2 cellular contexts compared by ENCODE assay signal in the genomic region with DNA sequence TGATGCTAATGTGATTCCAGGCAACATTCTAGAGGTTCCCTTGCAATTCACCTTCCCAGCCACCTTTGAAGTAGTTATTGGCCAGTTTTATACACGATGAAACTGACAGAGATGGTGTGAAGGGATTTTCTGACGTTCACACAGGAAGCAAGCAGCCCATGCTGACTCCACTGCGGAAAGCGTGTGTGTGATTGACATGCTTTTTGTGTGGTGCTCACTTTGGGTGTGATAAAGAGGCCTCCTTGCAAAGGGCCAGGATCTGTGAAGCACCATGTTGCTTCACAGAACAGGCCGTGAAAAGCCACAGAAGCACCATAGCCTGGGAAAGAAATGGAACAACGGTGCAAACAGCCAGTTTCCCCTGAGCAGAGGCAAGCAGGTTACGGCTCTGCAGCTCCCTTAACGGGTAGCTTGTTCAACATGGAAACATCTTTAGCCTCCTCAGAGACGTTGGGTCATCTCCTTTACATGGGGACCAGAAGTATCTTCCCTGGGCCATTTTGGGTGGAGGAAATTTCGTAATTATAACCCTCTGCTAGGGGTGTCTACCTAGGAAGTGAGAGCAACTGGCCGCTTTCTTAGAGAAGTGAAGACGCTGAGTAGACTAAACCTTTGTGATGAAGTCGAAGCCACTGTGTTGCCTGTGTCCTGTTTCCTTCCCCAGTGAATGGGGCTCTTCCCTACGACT.
TF ChIP-seq lines count a peak whose summit lies in the region.

No MANE protein-coding gene starts in this region.

TF ChIP-seq in GM23338, 12 proteins besides CTCF, POLR2A, EP300 and RAD21:
- TF ChIP-seq, protein P1, sequence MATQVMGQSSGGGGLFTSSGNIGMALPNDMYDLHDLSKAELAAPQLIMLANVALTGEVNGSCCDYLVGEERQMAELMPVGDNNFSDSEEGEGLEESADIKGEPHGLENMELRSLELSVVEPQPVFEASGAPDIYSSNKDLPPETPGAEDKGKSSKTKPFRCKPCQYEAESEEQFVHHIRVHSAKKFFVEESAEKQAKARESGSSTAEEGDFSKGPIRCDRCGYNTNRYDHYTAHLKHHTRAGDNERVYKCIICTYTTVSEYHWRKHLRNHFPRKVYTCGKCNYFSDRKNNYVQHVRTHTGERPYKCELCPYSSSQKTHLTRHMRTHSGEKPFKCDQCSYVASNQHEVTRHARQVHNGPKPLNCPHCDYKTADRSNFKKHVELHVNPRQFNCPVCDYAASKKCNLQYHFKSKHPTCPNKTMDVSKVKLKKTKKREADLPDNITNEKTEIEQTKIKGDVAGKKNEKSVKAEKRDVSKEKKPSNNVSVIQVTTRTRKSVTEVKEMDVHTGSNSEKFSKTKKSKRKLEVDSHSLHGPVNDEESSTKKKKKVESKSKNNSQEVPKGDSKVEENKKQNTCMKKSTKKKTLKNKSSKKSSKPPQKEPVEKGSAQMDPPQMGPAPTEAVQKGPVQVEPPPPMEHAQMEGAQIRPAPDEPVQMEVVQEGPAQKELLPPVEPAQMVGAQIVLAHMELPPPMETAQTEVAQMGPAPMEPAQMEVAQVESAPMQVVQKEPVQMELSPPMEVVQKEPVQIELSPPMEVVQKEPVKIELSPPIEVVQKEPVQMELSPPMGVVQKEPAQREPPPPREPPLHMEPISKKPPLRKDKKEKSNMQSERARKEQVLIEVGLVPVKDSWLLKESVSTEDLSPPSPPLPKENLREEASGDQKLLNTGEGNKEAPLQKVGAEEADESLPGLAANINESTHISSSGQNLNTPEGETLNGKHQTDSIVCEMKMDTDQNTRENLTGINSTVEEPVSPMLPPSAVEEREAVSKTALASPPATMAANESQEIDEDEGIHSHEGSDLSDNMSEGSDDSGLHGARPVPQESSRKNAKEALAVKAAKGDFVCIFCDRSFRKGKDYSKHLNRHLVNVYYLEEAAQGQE (IDR thresholded peaks at IDR 0.05; ENCODE audit: unreplicated experiment) = no peak
- TF ChIP-seq EZH2phosphoT487 (IDR thresholded peaks at IDR 0.05; ENCODE audit: unreplicated experiment) (no peak), EZH2 (IDR thresholded peaks at IDR 0.05; ENCODE audit: low read depth, unreplicated experiment) (no peak), JUNB (IDR thresholded peaks at IDR 0.05; ENCODE audit: unreplicated experiment) (no peak), ZNF331 (CRISPR knock-in tag; IDR thresholded peaks at IDR 0.05; ENCODE audit: low read depth) (no peak), POLR2AphosphoS5 (IDR thresholded peaks at IDR 0.05; ENCODE audit: low read depth) (no peak), NANOG (IDR thresholded peaks at IDR 0.05; ENCODE audit: borderline replicate concordance) (no peak)
- TF ChIP-seq, protein P2, sequence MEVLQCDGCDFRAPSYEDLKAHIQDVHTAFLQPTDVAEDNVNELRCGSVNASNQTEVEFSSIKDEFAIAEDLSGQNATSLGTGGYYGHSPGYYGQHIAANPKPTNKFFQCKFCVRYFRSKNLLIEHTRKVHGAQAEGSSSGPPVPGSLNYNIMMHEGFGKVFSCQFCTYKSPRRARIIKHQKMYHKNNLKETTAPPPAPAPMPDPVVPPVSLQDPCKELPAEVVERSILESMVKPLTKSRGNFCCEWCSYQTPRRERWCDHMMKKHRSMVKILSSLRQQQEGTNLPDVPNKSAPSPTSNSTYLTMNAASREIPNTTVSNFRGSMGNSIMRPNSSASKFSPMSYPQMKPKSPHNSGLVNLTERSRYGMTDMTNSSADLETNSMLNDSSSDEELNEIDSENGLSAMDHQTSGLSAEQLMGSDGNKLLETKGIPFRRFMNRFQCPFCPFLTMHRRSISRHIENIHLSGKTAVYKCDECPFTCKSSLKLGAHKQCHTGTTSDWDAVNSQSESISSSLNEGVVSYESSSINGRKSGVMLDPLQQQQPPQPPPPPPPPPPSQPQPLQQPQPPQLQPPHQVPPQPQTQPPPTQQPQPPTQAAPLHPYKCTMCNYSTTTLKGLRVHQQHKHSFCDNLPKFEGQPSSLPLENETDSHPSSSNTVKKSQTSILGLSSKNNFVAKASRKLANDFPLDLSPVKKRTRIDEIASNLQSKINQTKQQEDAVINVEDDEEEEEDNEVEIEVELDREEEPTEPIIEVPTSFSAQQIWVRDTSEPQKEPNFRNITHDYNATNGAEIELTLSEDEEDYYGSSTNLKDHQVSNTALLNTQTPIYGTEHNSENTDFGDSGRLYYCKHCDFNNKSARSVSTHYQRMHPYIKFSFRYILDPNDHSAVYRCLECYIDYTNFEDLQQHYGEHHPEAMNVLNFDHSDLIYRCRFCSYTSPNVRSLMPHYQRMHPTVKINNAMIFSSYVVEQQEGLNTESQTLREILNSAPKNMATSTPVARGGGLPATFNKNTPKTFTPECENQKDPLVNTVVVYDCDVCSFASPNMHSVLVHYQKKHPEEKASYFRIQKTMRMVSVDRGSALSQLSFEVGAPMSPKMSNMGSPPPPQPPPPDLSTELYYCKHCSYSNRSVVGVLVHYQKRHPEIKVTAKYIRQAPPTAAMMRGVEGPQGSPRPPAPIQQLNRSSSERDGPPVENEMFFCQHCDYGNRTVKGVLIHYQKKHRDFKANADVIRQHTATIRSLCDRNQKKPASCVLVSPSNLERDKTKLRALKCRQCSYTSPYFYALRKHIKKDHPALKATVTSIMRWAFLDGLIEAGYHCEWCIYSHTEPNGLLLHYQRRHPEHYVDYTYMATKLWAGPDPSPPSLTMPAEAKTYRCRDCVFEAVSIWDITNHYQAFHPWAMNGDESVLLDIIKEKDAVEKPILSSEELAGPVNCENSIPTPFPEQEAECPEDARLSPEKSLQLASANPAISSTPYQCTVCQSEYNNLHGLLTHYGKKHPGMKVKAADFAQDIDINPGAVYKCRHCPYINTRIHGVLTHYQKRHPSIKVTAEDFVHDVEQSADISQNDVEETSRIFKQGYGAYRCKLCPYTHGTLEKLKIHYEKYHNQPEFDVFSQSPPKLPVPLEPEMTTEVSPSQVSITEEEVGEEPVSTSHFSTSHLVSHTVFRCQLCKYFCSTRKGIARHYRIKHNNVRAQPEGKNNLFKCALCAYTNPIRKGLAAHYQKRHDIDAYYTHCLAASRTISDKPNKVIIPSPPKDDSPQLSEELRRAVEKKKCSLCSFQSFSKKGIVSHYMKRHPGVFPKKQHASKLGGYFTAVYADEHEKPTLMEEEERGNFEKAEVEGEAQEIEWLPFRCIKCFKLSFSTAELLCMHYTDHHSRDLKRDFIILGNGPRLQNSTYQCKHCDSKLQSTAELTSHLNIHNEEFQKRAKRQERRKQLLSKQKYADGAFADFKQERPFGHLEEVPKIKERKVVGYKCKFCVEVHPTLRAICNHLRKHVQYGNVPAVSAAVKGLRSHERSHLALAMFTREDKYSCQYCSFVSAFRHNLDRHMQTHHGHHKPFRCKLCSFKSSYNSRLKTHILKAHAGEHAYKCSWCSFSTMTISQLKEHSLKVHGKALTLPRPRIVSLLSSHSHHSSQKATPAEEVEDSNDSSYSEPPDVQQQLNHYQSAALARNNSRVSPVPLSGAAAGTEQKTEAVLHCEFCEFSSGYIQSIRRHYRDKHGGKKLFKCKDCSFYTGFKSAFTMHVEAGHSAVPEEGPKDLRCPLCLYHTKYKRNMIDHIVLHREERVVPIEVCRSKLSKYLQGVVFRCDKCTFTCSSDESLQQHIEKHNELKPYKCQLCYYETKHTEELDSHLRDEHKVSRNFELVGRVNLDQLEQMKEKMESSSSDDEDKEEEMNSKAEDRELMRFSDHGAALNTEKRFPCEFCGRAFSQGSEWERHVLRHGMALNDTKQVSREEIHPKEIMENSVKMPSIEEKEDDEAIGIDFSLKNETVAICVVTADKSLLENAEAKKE (CRISPR knock-in tag; IDR thresholded peaks at IDR 0.05) = no peak

TF ChIP-seq in WTC11, 78 proteins besides CTCF, POLR2A, EP300 and RAD21 (continued from another document):
- TF ChIP-seq, protein P3, sequence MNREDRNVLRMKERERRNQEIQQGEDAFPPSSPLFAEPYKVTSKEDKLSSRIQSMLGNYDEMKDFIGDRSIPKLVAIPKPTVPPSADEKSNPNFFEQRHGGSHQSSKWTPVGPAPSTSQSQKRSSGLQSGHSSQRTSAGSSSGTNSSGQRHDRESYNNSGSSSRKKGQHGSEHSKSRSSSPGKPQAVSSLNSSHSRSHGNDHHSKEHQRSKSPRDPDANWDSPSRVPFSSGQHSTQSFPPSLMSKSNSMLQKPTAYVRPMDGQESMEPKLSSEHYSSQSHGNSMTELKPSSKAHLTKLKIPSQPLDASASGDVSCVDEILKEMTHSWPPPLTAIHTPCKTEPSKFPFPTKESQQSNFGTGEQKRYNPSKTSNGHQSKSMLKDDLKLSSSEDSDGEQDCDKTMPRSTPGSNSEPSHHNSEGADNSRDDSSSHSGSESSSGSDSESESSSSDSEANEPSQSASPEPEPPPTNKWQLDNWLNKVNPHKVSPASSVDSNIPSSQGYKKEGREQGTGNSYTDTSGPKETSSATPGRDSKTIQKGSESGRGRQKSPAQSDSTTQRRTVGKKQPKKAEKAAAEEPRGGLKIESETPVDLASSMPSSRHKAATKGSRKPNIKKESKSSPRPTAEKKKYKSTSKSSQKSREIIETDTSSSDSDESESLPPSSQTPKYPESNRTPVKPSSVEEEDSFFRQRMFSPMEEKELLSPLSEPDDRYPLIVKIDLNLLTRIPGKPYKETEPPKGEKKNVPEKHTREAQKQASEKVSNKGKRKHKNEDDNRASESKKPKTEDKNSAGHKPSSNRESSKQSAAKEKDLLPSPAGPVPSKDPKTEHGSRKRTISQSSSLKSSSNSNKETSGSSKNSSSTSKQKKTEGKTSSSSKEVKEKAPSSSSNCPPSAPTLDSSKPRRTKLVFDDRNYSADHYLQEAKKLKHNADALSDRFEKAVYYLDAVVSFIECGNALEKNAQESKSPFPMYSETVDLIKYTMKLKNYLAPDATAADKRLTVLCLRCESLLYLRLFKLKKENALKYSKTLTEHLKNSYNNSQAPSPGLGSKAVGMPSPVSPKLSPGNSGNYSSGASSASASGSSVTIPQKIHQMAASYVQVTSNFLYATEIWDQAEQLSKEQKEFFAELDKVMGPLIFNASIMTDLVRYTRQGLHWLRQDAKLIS (CRISPR knock-in tag; IDR thresholded peaks at IDR 0.05; ENCODE audit: borderline replicate concordance) = no peak
- TF ChIP-seq, protein P4, sequence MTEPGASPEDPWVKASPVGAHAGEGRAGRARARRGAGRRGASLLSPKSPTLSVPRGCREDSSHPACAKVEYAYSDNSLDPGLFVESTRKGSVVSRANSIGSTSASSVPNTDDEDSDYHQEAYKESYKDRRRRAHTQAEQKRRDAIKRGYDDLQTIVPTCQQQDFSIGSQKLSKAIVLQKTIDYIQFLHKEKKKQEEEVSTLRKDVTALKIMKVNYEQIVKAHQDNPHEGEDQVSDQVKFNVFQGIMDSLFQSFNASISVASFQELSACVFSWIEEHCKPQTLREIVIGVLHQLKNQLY (CRISPR knock-in tag; IDR thresholded peaks at IDR 0.05) = no peak
- TF ChIP-seq, protein P5, sequence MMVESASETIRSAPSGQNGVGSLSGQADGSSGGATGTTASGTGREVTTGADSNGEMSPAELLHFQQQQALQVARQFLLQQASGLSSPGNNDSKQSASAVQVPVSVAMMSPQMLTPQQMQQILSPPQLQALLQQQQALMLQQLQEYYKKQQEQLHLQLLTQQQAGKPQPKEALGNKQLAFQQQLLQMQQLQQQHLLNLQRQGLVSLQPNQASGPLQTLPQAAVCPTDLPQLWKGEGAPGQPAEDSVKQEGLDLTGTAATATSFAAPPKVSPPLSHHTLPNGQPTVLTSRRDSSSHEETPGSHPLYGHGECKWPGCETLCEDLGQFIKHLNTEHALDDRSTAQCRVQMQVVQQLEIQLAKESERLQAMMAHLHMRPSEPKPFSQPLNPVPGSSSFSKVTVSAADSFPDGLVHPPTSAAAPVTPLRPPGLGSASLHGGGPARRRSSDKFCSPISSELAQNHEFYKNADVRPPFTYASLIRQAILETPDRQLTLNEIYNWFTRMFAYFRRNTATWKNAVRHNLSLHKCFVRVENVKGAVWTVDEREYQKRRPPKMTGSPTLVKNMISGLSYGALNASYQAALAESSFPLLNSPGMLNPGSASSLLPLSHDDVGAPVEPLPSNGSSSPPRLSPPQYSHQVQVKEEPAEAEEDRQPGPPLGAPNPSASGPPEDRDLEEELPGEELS (CRISPR knock-in tag; IDR thresholded peaks at IDR 0.05) = no peak
- no peak for TF ChIP-seq KAT7 (CRISPR knock-in tag; IDR thresholded peaks at IDR 0.05; ENCODE audit: borderline replicate concordance)
- TF ChIP-seq, protein P6, sequence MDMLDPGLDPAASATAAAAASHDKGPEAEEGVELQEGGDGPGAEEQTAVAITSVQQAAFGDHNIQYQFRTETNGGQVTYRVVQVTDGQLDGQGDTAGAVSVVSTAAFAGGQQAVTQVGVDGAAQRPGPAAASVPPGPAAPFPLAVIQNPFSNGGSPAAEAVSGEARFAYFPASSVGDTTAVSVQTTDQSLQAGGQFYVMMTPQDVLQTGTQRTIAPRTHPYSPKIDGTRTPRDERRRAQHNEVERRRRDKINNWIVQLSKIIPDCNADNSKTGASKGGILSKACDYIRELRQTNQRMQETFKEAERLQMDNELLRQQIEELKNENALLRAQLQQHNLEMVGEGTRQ (CRISPR knock-in tag; IDR thresholded peaks at IDR 0.05) = no peak
- TF ChIP-seq, protein P7, sequence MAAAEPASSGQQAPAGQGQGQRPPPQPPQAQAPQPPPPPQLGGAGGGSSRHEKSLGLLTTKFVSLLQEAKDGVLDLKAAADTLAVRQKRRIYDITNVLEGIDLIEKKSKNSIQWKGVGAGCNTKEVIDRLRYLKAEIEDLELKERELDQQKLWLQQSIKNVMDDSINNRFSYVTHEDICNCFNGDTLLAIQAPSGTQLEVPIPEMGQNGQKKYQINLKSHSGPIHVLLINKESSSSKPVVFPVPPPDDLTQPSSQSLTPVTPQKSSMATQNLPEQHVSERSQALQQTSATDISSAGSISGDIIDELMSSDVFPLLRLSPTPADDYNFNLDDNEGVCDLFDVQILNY (CRISPR knock-in tag; IDR thresholded peaks at IDR 0.05) = no peak
- TF ChIP-seq, protein P8, sequence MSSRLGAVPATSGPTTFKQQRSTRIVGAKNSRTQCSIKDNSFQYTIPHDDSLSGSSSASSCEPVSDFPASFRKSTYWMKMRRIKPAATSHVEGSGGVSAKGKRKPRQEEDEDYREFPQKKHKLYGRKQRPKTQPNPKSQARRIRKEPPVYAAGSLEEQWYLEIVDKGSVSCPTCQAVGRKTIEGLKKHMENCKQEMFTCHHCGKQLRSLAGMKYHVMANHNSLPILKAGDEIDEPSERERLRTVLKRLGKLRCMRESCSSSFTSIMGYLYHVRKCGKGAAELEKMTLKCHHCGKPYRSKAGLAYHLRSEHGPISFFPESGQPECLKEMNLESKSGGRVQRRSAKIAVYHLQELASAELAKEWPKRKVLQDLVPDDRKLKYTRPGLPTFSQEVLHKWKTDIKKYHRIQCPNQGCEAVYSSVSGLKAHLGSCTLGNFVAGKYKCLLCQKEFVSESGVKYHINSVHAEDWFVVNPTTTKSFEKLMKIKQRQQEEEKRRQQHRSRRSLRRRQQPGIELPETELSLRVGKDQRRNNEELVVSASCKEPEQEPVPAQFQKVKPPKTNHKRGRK (CRISPR knock-in tag; IDR thresholded peaks at IDR 0.05; ENCODE audit: borderline replicate concordance) = no peak
- TF ChIP-seq, protein P9, sequence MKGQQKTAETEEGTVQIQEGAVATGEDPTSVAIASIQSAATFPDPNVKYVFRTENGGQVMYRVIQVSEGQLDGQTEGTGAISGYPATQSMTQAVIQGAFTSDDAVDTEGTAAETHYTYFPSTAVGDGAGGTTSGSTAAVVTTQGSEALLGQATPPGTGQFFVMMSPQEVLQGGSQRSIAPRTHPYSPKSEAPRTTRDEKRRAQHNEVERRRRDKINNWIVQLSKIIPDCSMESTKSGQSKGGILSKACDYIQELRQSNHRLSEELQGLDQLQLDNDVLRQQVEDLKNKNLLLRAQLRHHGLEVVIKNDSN (CRISPR knock-in tag; IDR thresholded peaks at IDR 0.05) = no peak
- TF ChIP-seq FOXJ3 (CRISPR knock-in tag; IDR thresholded peaks at IDR 0.05; ENCODE audit: borderline replicate concordance) = no peak
